Comparison of ENCODE assay signal across 28 cellular contexts in the genomic region with DNA sequence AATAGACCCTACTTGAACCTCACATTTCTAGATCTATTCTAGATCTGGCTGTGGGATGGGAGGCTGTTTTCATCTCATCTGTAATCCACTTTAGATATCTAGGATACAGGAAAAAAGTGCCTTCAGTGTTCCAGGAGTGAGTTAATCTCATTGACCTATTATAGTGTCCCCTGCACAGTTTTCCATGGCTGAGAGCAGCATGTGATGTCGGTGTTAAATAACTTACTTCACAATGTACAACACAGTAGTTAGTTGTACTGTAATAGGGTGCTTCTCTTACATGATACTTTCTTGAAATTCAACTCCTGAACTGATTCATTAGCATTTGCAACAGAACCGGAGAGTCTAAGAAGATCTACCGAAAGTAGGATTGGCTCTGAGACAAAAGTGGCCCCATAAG.
"Had no signal": no experiment of that assay in that cellular context is flagged by ENCODE, and none has a peak within 500 bp of the region (broad histone marks: within the 10 kb centered on the region; RNA-seq: fewer than 3 reads in every experiment).

No MANE protein-coding gene starts in this region.

- ATAC-seq: activated CD8-positive, alpha-beta T cell treated with anti-CD3 and anti-CD28 coated beads for 36 hours; activated T-cell treated with anti-CD3 and anti-CD28 coated beads, Interleukin-2, amount 50 U/mL, for 4 hours; activated T-helper 17 cell treated with anti-CD3 and anti-CD28 coated beads, Interleukin-2, amount 50 U/mL, for 72 hours; esophagus mucosa had no signal

- H3K27ac Mint-ChIP-seq: activated CD8-positive, alpha-beta T cell treated with anti-CD3 and anti-CD28 coated beads for 36 hours; activated naive CD8-positive, alpha-beta T cell; activated T-helper 17 cell treated with anti-CD3 and anti-CD28 coated beads, Interleukin-2, amount 50 U/mL, for 72 hours; dendritic cell treated with granulocyte-macrophage colony-stimulating factor and Interleukin-4, amounts not matched to agents 40 ng/mL and 50 ng/mL, for 4 days; endodermal cell had no signal

- H3K27me3 ChIP-seq: brain microvascular endothelial cell, dorsolateral prefrontal cortex, heart left ventricle had no signal

- H3K4me1 ChIP-seq: heart left ventricle had no signal

- H3K4me3 Mint-ChIP-seq: activated CD8-positive, alpha-beta T cell treated with anti-CD3 and anti-CD28 coated beads for 36 hours; activated naive CD8-positive, alpha-beta T cell; activated T-cell treated with anti-CD3 and anti-CD28 coated beads, Interleukin-2, amount 50 U/mL, for 4 hours; activated T-helper 17 cell treated with anti-CD3 and anti-CD28 coated beads, Interleukin-2, amount 50 U/mL, for 72 hours; central memory CD8-positive, alpha-beta T cell; dendritic cell treated with granulocyte-macrophage colony-stimulating factor and Interleukin-4, amounts not matched to agents 40 ng/mL and 50 ng/mL, for 4 days; endodermal cell had no signal

- H3K27me3 Mint-ChIP-seq: activated CD8-positive, alpha-beta T cell treated with anti-CD3 and anti-CD28 coated beads for 36 hours; activated naive CD8-positive, alpha-beta T cell; activated T-helper 17 cell treated with anti-CD3 and anti-CD28 coated beads, Interleukin-2, amount 50 U/mL, for 72 hours; central memory CD8-positive, alpha-beta T cell; dendritic cell treated with granulocyte-macrophage colony-stimulating factor and Interleukin-4, amounts not matched to agents 40 ng/mL and 50 ng/mL, for 4 days had no signal

- H3K4me1 Mint-ChIP-seq: activated T-helper 17 cell treated with anti-CD3 and anti-CD28 coated beads, Interleukin-2, amount 50 U/mL, for 72 hours; central memory CD8-positive, alpha-beta T cell had no signal

- H3K9me3 ChIP-seq: heart left ventricle had no signal

- H3K4me3 ChIP-seq: coronary artery, dorsolateral prefrontal cortex, heart left ventricle had no signal

- H3K27ac ChIP-seq: brain microvascular endothelial cell, coronary artery, dorsolateral prefrontal cortex, heart left ventricle had no signal

- H3K36me3 ChIP-seq: brain microvascular endothelial cell, heart left ventricle had no signal

- H3K9me3 Mint-ChIP-seq: activated CD8-positive, alpha-beta T cell treated with anti-CD3 and anti-CD28 coated beads for 36 hours; activated T-helper 17 cell treated with anti-CD3 and anti-CD28 coated beads, Interleukin-2, amount 50 U/mL, for 72 hours; central memory CD8-positive, alpha-beta T cell; dendritic cell treated with granulocyte-macrophage colony-stimulating factor and Interleukin-4, amounts not matched to agents 40 ng/mL and 50 ng/mL, for 4 days; endodermal cell had no signal

- DNase-seq: activated CD4-positive, alpha-beta T cell treated with anti-CD3 and anti-CD28 coated beads for 4 hours; activated CD4-positive, alpha-beta T cell treated with anti-CD3 and anti-CD28 coated beads, Interleukin-2, amount 50 U/mL, for 1 hour; activated CD4-positive, alpha-beta T cell treated with anti-CD3 and anti-CD28 coated beads, Interleukin-2, amount 50 U/mL, for 48 hours; activated CD4-positive, CD25-positive, alpha-beta regulatory T cell; activated CD4-positive, CD25-positive, alpha-beta regulatory T cell treated with anti-CD3 and anti-CD28 coated beads, Interleukin-2, amount 50 U/mL, for 72 hours; activated CD8-positive, alpha-beta memory T cell treated with anti-CD3 and anti-CD28 coated beads for 24 hours; activated CD8-positive, alpha-beta T cell treated with anti-CD3 and anti-CD28 coated beads for 36 hours; activated effector memory CD4-positive, alpha-beta T cell treated with Interleukin-2 at 50 U/mL for 16 hours; activated gamma-delta T cell treated with Interleukin-2 at 50 U/mL for 16 hours; activated naive CD4-positive, alpha-beta T cell treated with anti-CD3 and anti-CD28 coated beads, Interleukin-2, amount 50 U/mL, for 16 hours; activated naive CD4-positive, alpha-beta T cell treated with Interleukin-2 at 50 U/mL for 16 hours; activated T-cell treated with anti-CD3 and anti-CD28 coated beads, Interleukin-2, amount 50 U/mL, for 4 hours; amniotic stem cell; anterior cingulate cortex; brain microvascular endothelial cell; dorsolateral prefrontal cortex; effector memory CD4-positive, alpha-beta T cell; endodermal cell; foreskin fibroblast; glutamatergic neuron; heart left ventricle; T-helper 2 cell had no signal
